Comparison of ENCODE assay signal across 8 cellular contexts in the genomic region with DNA sequence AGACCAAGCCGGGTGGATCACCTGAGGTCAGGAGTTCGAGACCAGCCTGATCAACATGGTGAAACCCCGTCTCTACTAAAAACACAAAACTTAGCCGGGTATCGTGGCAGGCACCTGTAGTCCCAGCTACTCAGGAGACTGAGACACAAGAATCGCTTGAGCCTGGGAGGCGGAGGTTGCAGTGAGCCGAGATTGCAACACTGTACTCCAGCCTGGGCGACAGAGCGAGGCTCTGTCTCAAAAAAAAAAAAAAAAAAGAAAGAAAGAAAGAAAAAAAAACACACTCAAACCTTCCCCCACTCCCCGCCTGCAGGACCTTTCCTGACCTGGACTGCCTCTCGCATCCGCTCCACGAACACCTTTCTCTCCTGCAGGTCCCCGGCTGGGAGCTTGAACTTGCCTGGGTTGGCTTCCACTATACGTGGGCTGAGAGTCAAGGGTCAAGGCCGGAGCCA. TPM values are rescaled to one million over a fixed set of nuclear protein-coding genes. Genes with fewer than 3 reads are reported as not detected.
DNase-seq lines count a peak whose midpoint lies in the region; ATAC-seq and TF ChIP-seq lines count a peak whose summit lies in the region.
"Not testable (repeated sequence)": the region's sequence is repeated elsewhere in the genome, so short reads cannot be mapped to it uniquely, and the experiment has no call there.

No MANE protein-coding gene starts in this region.

- H3K27ac ChIP-seq in HUES48 (ENCODE audit: low read depth, low read length); SJSA1; endodermal cell (ENCODE audit: low read depth, low read length): not testable (repeated sequence)
- H3K27ac ChIP-seq in neural cell (ENCODE audit: low read length): peak overlapping the region; percentile 96

- peak overlapping the region; percentile 98 for H3K4me3 Mint-ChIP-seq in activated naive CD8-positive, alpha-beta T cell treated with anti-CD3 and anti-CD28 coated beads, Interleukin-2, amount 10 ng/mL, durations not matched to agents 7 days and 5 days
- H3K4me3 Mint-ChIP-seq in endodermal cell: peak overlapping the region; percentile 100
- H3K4me3 Mint-ChIP-seq in stimulated activated naive CD8-positive, alpha-beta T cell treated with anti-CD3 and anti-CD28 coated beads, Interleukin-15, amount 100 ng/mL, for 72 hours: peak overlapping the region; percentile 93 to 97

- 69 to 70% methylated on average over 6 to 17 of the region's 17 CpGs for WGBS in endodermal cell (ENCODE audit: insufficient coverage in 1 of 2, insufficient read length in 1 of 2), 2 experiments

- not testable (repeated sequence) for H3K27me3 Mint-ChIP-seq in activated naive CD8-positive, alpha-beta T cell treated with anti-CD3 and anti-CD28 coated beads, Interleukin-2, amount 10 ng/mL, durations not matched to agents 7 days and 5 days; endodermal cell (ENCODE audit: insufficient read depth); stimulated activated naive CD8-positive, alpha-beta T cell treated with anti-CD3 and anti-CD28 coated beads, Interleukin-15, amount 100 ng/mL, for 72 hours

- H3K4me1 ChIP-seq in BE2C; HUES48 (ENCODE audit: control insufficient read depth, insufficient read depth, low read length); endodermal cell (ENCODE audit: control insufficient read depth, insufficient read depth, low read length): not testable (repeated sequence)
- peaks cover 17% of the 10 kb centered on the region for H3K4me1 ChIP-seq in SJSA1 (replicated peaks)

- H3K79me2 ChIP-seq in neural cell (replicated peaks; ENCODE audit: insufficient read depth, low read length): not testable (repeated sequence)

- not testable (repeated sequence) for H3K36me3 ChIP-seq in BE2C; endodermal cell (ENCODE audit: control insufficient read depth, insufficient read depth, low read length); neural cell (ENCODE audit: insufficient read depth, low read length)
- peaks cover 14% of the 10 kb centered on the region for H3K36me3 ChIP-seq in HUES48 (ENCODE audit: control insufficient read depth, insufficient read depth, low read length)
- H3K36me3 ChIP-seq in SJSA1: peaks cover 31% of the 10 kb centered on the region

- not testable (repeated sequence) for H3K9me3 ChIP-seq in BE2C; HUES48 (ENCODE audit: control insufficient read depth, insufficient read depth, low read length); SJSA1 (replicated peaks); endodermal cell (ENCODE audit: control insufficient read depth, low read length); neural cell (ENCODE audit: low read length)

- peak overlapping the region; percentile 69 for H3K4me2 ChIP-seq in neural cell (ENCODE audit: low read length)

- POLR2A ChIA-PET in activated naive CD8-positive, alpha-beta T cell treated with anti-CD3 and anti-CD28 coated beads, Interleukin-2, amount 10 ng/mL, durations not matched to agents 7 days and 5 days (lab: Charles Lee): interaction anchor here (0.6 to 2.5 kb wide), 11 partner anchors 15 to 1411 kb away, joined by 3 to 18 read pairs (median 5); a partner anchor contains a TSS

- not testable (repeated sequence) for TF ChIP-seq EP300 in neural cell (conservative IDR thresholded peaks at IDR 0.05; ENCODE audit: poor library complexity, severe bottlenecking)

- not testable (repeated sequence) for DNase-seq in BE2C; SJSA1 (ENCODE audit: low read depth in 1 of 2, low spot score in 2 of 2); activated naive CD8-positive, alpha-beta T cell treated with anti-CD3 and anti-CD28 coated beads, Interleukin-2, amount 10 ng/mL, durations not matched to agents 7 days and 5 days; endodermal cell; stimulated activated naive CD8-positive, alpha-beta T cell treated with anti-CD3 and anti-CD28 coated beads, Interleukin-15, amount 100 ng/mL, for 72 hours
- peak; percentile 22 for DNase-seq in iris pigment epithelial cell (ENCODE audit: low read depth)

- H3K9ac ChIP-seq in HUES48 (ENCODE audit: low read depth, low read length) (peak overlapping the region; percentile 16; the same call in 1 of the 2 replicates), endodermal cell (ENCODE audit: extremely low read depth, low read length, poor library complexity, severe bottlenecking) (peak overlapping the region; percentile 98), neural cell (ENCODE audit: low read length) (peak overlapping the region; percentile 92)

- H3K36me3 Mint-ChIP-seq in activated naive CD8-positive, alpha-beta T cell treated with anti-CD3 and anti-CD28 coated beads, Interleukin-2, amount 10 ng/mL, durations not matched to agents 7 days and 5 days: peaks cover 10% of the 10 kb centered on the region
- H3K36me3 Mint-ChIP-seq in endodermal cell (ENCODE audit: low read depth): peaks cover 10% of the 10 kb centered on the region

- not testable (repeated sequence) for H3F3A ChIP-seq in neural cell (ENCODE audit: insufficient read depth, low read length, poor library complexity, severe bottlenecking)

- H4K20me1 ChIP-seq in neural cell (ENCODE audit: insufficient read depth): not testable (repeated sequence)

- not testable (repeated sequence) for H3K9me3 Mint-ChIP-seq in activated naive CD8-positive, alpha-beta T cell treated with anti-CD3 and anti-CD28 coated beads, Interleukin-2, amount 10 ng/mL, durations not matched to agents 7 days and 5 days; endodermal cell; stimulated activated naive CD8-positive, alpha-beta T cell treated with anti-CD3 and anti-CD28 coated beads, Interleukin-15, amount 100 ng/mL, for 72 hours

- H3K4me1 Mint-ChIP-seq in activated naive CD8-positive, alpha-beta T cell treated with anti-CD3 and anti-CD28 coated beads, Interleukin-2, amount 10 ng/mL, durations not matched to agents 7 days and 5 days: peaks cover 11% of the 10 kb centered on the region
- not testable (repeated sequence) for H3K4me1 Mint-ChIP-seq in endodermal cell
- peaks cover 32% of the 10 kb centered on the region for H3K4me1 Mint-ChIP-seq in stimulated activated naive CD8-positive, alpha-beta T cell treated with anti-CD3 and anti-CD28 coated beads, Interleukin-15, amount 100 ng/mL, for 72 hours

- H3K4me3 ChIP-seq in BE2C (ENCODE audit: low read depth, low read length) (peak overlapping the region; percentile 73), HUES48 (ENCODE audit: low read depth, low read length) (peak overlapping the region; percentile 96), SJSA1 (peak overlapping the region; percentile 76), endodermal cell (ENCODE audit: low read length) (peak overlapping the region; percentile 99), neural cell (ENCODE audit: low read length) (peak overlapping the region; percentile 97)

- H2AFZ ChIP-seq in neural cell (ENCODE audit: low read depth, low read length): peak overlapping the region; percentile 88

- not testable (repeated sequence) for ATAC-seq in activated naive CD8-positive, alpha-beta T cell treated with anti-CD3 and anti-CD28 coated beads, Interleukin-2, amount 10 ng/mL, durations not matched to agents 7 days and 5 days (ENCODE audit: low read depth); stimulated activated naive CD8-positive, alpha-beta T cell treated with anti-CD3 and anti-CD28 coated beads, Interleukin-15, amount 100 ng/mL, for 72 hours

- H3K9me2 ChIP-seq in neural cell (ENCODE audit: insufficient read depth, low read length): not testable (repeated sequence)

- H3K27me3 ChIP-seq in BE2C; HUES48 (ENCODE audit: control insufficient read depth, insufficient read depth, low read length); SJSA1 (replicated peaks); endodermal cell (ENCODE audit: control insufficient read depth, insufficient read depth, low read length, poor library complexity, severe bottlenecking); neural cell (ENCODE audit: insufficient read depth, low read depth, low read length): not testable (repeated sequence)

- peak overlapping the region; percentile 42 for H3K27ac Mint-ChIP-seq in activated naive CD8-positive, alpha-beta T cell treated with anti-CD3 and anti-CD28 coated beads, Interleukin-2, amount 10 ng/mL, durations not matched to agents 7 days and 5 days
- not testable (repeated sequence) for H3K27ac Mint-ChIP-seq in endodermal cell; stimulated activated naive CD8-positive, alpha-beta T cell treated with anti-CD3 and anti-CD28 coated beads, Interleukin-15, amount 100 ng/mL, for 72 hours

- not testable (repeated sequence) for TF ChIP-seq RAD21 in neural cell (conservative IDR thresholded peaks at IDR 0.05)

- not testable (repeated sequence) for TF ChIP-seq CTCF in BE2C (IDR thresholded peaks at IDR 0.05; ENCODE audit: low read depth, low read length); endodermal cell (conservative IDR thresholded peaks at IDR 0.05); neural cell (IDR thresholded peaks at IDR 0.05; ENCODE audit: poor library complexity, severe bottlenecking)

RNA-seq across cellular contexts. Expression of a gene that starts 1.0 kb away (rescaled TPM):
- polyA plus RNA-seq in BE2C (2012; ENCODE audit: insufficient read depth, insufficient read length, low read depth): 274 TPM
- total RNA-seq in SJSA1 (2014; rRNA removed; shearing (Covaris generic)): 106 and 125 TPM in 2 replicates
- total RNA-seq in activated naive CD8-positive, alpha-beta T cell treated with anti-CD3 and anti-CD28 coated beads, Interleukin-2, amount 10 ng/mL, durations not matched to agents 7 days and 5 days: 10 to 100 TPM; 67.1 to 69.9 TPM
- total RNA-seq in endodermal cell: 10 to 100 TPM; 30.8 to 34.8 TPM
- 44.8 TPM for polyA plus RNA-seq in endodermal cell (2013, experiment 1 of 2)
- polyA plus RNA-seq in endodermal cell (2013, experiment 2 of 2): 42.4 TPM
- polyA plus RNA-seq in neural cell: 157 and 191 TPM in 2 replicates
- 38.1 and 42.4 TPM in 2 replicates for polyA minus RNA-seq in neural cell

RNA-seq across cellular contexts. Expression of a gene that starts 1.0 kb away (rescaled TPM):
- polyA plus RNA-seq in BE2C (2012; ENCODE audit: insufficient read depth, insufficient read length, low read depth): 291 TPM
- total RNA-seq in SJSA1 (2014; rRNA removed; shearing (Covaris generic)): 12.3 and 25.5 TPM in 2 replicates
- total RNA-seq in activated naive CD8-positive, alpha-beta T cell treated with anti-CD3 and anti-CD28 coated beads, Interleukin-2, amount 10 ng/mL, durations not matched to agents 7 days and 5 days: 100 to 1,000 TPM; 167 to 178 TPM
- 10 to 100 TPM; 55.3 to 66.6 TPM for total RNA-seq in endodermal cell
- 51.9 TPM for polyA plus RNA-seq in endodermal cell (2013, experiment 1 of 2)
- polyA plus RNA-seq in endodermal cell (2013, experiment 2 of 2): 52.6 TPM
- 23.3 and 25.9 TPM in 2 replicates for polyA plus RNA-seq in neural cell
- polyA minus RNA-seq in neural cell: 14.8 and 19.5 TPM in 2 replicates

RNA-seq across cellular contexts. Expression of a gene that starts 31.1 kb away (rescaled TPM):
- polyA plus RNA-seq in BE2C (2012; ENCODE audit: insufficient read depth, insufficient read length, low read depth): 97.8 TPM
- total RNA-seq in SJSA1 (2014; rRNA removed; shearing (Covaris generic)): 48.9 and 75.9 TPM in 2 replicates
- 10 to 100 TPM; 56.3 to 57.2 TPM for total RNA-seq in activated naive CD8-positive, alpha-beta T cell treated with anti-CD3 and anti-CD28 coated beads, Interleukin-2, amount 10 ng/mL, durations not matched to agents 7 days and 5 days
- total RNA-seq in endodermal cell: 100 to 1,000 TPM; 164 to 172 TPM
- 61.1 TPM for polyA plus RNA-seq in endodermal cell (2013, experiment 1 of 2)
- polyA plus RNA-seq in endodermal cell (2013, experiment 2 of 2): 53.8 TPM
- 11.6 and 16.1 TPM in 2 replicates for polyA plus RNA-seq in neural cell
- polyA minus RNA-seq in neural cell: 13.9 and 16.6 TPM in 2 replicates

RNA-seq across cellular contexts. Expression of a gene that starts 32.7 kb away (rescaled TPM):
- 98.5 TPM for polyA plus RNA-seq in BE2C (2012; ENCODE audit: insufficient read depth, insufficient read length, low read depth)
- 29.6 and 49.9 TPM in 2 replicates for total RNA-seq in SJSA1 (2014; rRNA removed; shearing (Covaris generic))
- 10 to 100 TPM; 54.3 to 55.8 TPM for total RNA-seq in activated naive CD8-positive, alpha-beta T cell treated with anti-CD3 and anti-CD28 coated beads, Interleukin-2, amount 10 ng/mL, durations not matched to agents 7 days and 5 days
- total RNA-seq in endodermal cell: 10 to 100 TPM; 51.3 to 66.2 TPM
- polyA plus RNA-seq in endodermal cell (2013, experiment 1 of 2): 37.5 TPM
- polyA plus RNA-seq in endodermal cell (2013, experiment 2 of 2): 35.3 TPM
- 80.3 and 94.4 TPM in 2 replicates for polyA plus RNA-seq in neural cell
- polyA minus RNA-seq in neural cell: 19.0 and 19.3 TPM in 2 replicates

RNA-seq across cellular contexts. Expression of a gene that starts 46.5 kb away (rescaled TPM):
- 75.7 TPM for polyA plus RNA-seq in BE2C (2012; ENCODE audit: insufficient read depth, insufficient read length, low read depth)
- not detected in 2 replicates for total RNA-seq in SJSA1 (2014; rRNA removed; shearing (Covaris generic))
- total RNA-seq in activated naive CD8-positive, alpha-beta T cell treated with anti-CD3 and anti-CD28 coated beads, Interleukin-2, amount 10 ng/mL, durations not matched to agents 7 days and 5 days: 1 to 10 TPM; 3.7 TPM
- 1 to 10 TPM; 1.9 to 2.0 TPM for total RNA-seq in endodermal cell
- polyA plus RNA-seq in endodermal cell (2013, experiment 1 of 2): 1.00 TPM
- 1.1 TPM for polyA plus RNA-seq in endodermal cell (2013, experiment 2 of 2)
- not detected in 2 replicates for polyA plus RNA-seq in neural cell
- not detected in 2 replicates for polyA minus RNA-seq in neural cell

Comparison
In these comparisons a context has a peak if more than half of its experiments do, and no peak if none do; other contexts are left out.
1. H3K9ac ChIP-seq: peak in every context shown above with its lines; median percentile 98 in endodermal cell; 92 in neural cell; 16 in HUES48.